In genomic region chr7:132765861-132766260, GRCh38 we compare ENCODE assay signal across 26 cellular contexts.
"Had no signal": no experiment of that assay in that cellular context is flagged by ENCODE, and none has a peak within 500 bp of the region (broad histone marks: within the 10 kb centered on the region; RNA-seq: fewer than 3 reads in every experiment).

No MANE protein-coding gene starts in this region.

- H3K27me3 ChIP-seq: pancreas, right lobe of liver, sigmoid colon, stomach, thyroid gland, tibial nerve, upper lobe of left lung, vagina had no signal

- ATAC-seq: naive thymus-derived CD4-positive, alpha-beta T cell; natural killer cell; pancreas; psoas muscle; right cardiac atrium; right lobe of liver; stimulated activated naive B cell treated with anti-CD40 and anti-IgM and Interleukin-4, amounts not matched to agents 10 μg/mL and 1 μg/mL and 100 μg/mL, for 72 hours had no signal

- H3K27ac ChIP-seq: pancreas, psoas muscle, right lobe of liver, sigmoid colon, stomach, thoracic aorta, thyroid gland, tibial nerve, upper lobe of left lung, vagina had no signal

- H3K27me3 Mint-ChIP-seq: naive thymus-derived CD4-positive, alpha-beta T cell; progenitor cell of endocrine pancreas; stimulated activated naive B cell treated with anti-CD40 and anti-IgM and Interleukin-4, amounts not matched to agents 10 μg/mL and 1 μg/mL and 100 μg/mL, for 72 hours; stimulated activated naive CD8-positive, alpha-beta T cell treated with anti-CD3 and anti-CD28 coated beads, Interleukin-15, Interleukin-2, amounts not matched to agents 100 ng/mL and 50 ng/mL, for 24 hours had no signal

- DNase-seq: naive thymus-derived CD4-positive, alpha-beta T cell; natural killer cell; occipital lobe; pancreas; psoas muscle; right cardiac atrium; right lobe of liver; sigmoid colon; small intestine; stimulated activated CD4-positive, alpha-beta T cell treated with anti-CD3 and anti-CD28 coated beads, Interleukin-15, amount 100 ng/mL, for 24 hours; stimulated activated CD4-positive, alpha-beta T cell treated with anti-CD3 and anti-CD28 coated beads, Interleukin-2, amount 100 ng/mL, for 24 hours; stimulated activated CD4-positive, alpha-beta T cell treated with anti-CD3 and anti-CD28 coated beads, Interleukin-2, amount 100 ng/mL, for 48 hours; stimulated activated CD4-positive, alpha-beta T cell treated with anti-CD3 and anti-CD28 coated beads, Interleukin-4, amount 100 ng/mL, for 24 hours; stimulated activated naive B cell treated with anti-CD40 and anti-IgM and Interleukin-4, amounts not matched to agents 10 μg/mL and 1 μg/mL and 100 μg/mL, for 72 hours; stimulated activated naive CD4-positive, alpha-beta T cell treated with Interleukin-2 at 50 U/mL for 16 hours; stomach; thyroid gland; trophoblast cell; upper lobe of left lung had no signal

- H3K9me3 ChIP-seq: pancreas, psoas muscle, right lobe of liver, thyroid gland, vagina had no signal

- H3K4me1 ChIP-seq: pancreas, psoas muscle, right lobe of liver, sigmoid colon, stomach, thyroid gland, tibial nerve, upper lobe of left lung, vagina had no signal

- H3K4me3 ChIP-seq: pancreas, psoas muscle, right lobe of liver, sigmoid colon, stomach, thoracic aorta, thyroid gland, tibial nerve, upper lobe of left lung, vagina had no signal

- H3K4me1 Mint-ChIP-seq: natural killer cell; stimulated activated effector memory CD8-positive, alpha-beta T cell treated with anti-CD3 and anti-CD28 coated beads, Interleukin-12 subunit alpha, Interleukin-12 subunit beta, amount 100 ng/mL, for 72 hours; stimulated activated naive B cell treated with anti-CD40 and anti-IgM and Interleukin-4, amounts not matched to agents 10 μg/mL and 1 μg/mL and 100 μg/mL, for 72 hours had no signal

- H3K27ac Mint-ChIP-seq: natural killer cell; nephron; progenitor cell of endocrine pancreas; stimulated activated effector memory CD8-positive, alpha-beta T cell treated with anti-CD3 and anti-CD28 coated beads, Interleukin-12 subunit alpha, Interleukin-12 subunit beta, amount 100 ng/mL, for 72 hours; stimulated activated naive B cell treated with anti-CD40 and anti-IgM and Interleukin-4, amounts not matched to agents 10 μg/mL and 1 μg/mL and 100 μg/mL, for 72 hours; stimulated activated naive CD8-positive, alpha-beta T cell treated with anti-CD3 and anti-CD28 coated beads, Interleukin-15, Interleukin-2, amounts not matched to agents 100 ng/mL and 50 ng/mL, for 24 hours had no signal

- H3K36me3 ChIP-seq: pancreas, right lobe of liver, sigmoid colon, stomach, thoracic aorta, thyroid gland, tibial nerve, upper lobe of left lung, vagina had no signal

- H3K4me3 Mint-ChIP-seq: naive thymus-derived CD4-positive, alpha-beta T cell; natural killer cell; nephron; stimulated activated effector memory CD8-positive, alpha-beta T cell treated with anti-CD3 and anti-CD28 coated beads, Interleukin-12 subunit alpha, Interleukin-12 subunit beta, amount 100 ng/mL, for 72 hours; stimulated activated naive B cell treated with anti-CD40 and anti-IgM and Interleukin-4, amounts not matched to agents 10 μg/mL and 1 μg/mL and 100 μg/mL, for 72 hours; stimulated activated naive CD8-positive, alpha-beta T cell treated with anti-CD3 and anti-CD28 coated beads, Interleukin-15, Interleukin-2, amounts not matched to agents 100 ng/mL and 50 ng/mL, for 24 hours had no signal

- H3K36me3 Mint-ChIP-seq: stimulated activated effector memory CD8-positive, alpha-beta T cell treated with anti-CD3 and anti-CD28 coated beads, Interleukin-12 subunit alpha, Interleukin-12 subunit beta, amount 100 ng/mL, for 72 hours had no signal
